Comparison of ENCODE assay signal across 18 cellular contexts in the genomic region with DNA sequence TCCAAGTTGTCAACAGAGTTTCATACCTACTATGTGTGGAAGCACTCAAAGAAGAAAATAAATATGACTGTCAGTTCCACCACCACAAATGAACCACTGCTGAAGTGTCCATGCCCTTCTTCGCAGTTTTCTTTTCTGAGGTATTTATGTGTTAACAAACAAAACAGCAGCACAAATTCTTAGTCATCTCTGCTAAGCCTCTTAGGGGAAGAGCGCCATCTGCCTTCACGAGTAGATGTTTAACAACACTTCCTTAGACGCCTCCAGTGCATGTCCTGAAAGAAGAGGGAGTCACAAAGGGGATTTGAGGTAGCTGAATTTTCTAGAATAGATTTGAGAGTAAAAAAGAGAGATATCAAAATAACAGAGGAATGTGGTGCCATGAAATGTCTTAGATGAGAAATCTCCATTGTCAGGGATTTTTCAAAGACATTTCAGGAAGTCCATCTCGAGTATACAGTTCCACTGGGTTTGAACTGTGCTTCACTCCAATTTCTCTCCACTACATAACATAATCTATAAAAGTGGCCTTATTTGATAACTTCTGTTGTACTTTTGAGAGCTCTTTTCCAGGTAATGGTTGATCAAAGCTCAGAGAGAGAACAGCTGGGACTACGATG.
DNase-seq lines count a peak whose midpoint lies in the region; ATAC-seq and TF ChIP-seq lines count a peak whose summit lies in the region.
"Had no signal": no experiment of that assay in that cellular context is flagged by ENCODE, and none has a peak within 500 bp of the region (broad histone marks: within the 10 kb centered on the region; RNA-seq: fewer than 3 reads in every experiment).

No MANE protein-coding gene starts in this region.

- 80 to 86% methylated on average over 6 of the region's 6 CpGs for WGBS in heart right ventricle, 2 donors

- intact Hi-C loops in PC-3 (cut with micrococcal nuclease): no loop called here
- intact Hi-C loops in A673 (cut with micrococcal nuclease; ENCODE audit: unreplicated experiment): no loop called here
- intact Hi-C loops in heart right ventricle (cut with DNase I): no loop called here

- POLR2A ChIA-PET in PC-3 (lab: Charles Lee; ENCODE audit: unreplicated experiment): no interaction called here
- POLR2A ChIA-PET in A673 (lab: Charles Lee; ENCODE audit: low non-redundant PET): no interaction called here

- no peak; the same call in 1 of the 2 replicates for ATAC-seq in PC-3
- no peak for ATAC-seq in heart right ventricle
- no peak for ATAC-seq in HG03439 (IDR thresholded peaks at IDR 0.05; ENCODE audit: unreplicated experiment)
- ATAC-seq: K562, pancreas, Right ventricle myocardium inferior had no signal

- H3K36me3 ChIP-seq in PC-3 (ENCODE audit: low read depth, low read length) (no peaks in the 10 kb centered on the region), A673 (ENCODE audit: insufficient read depth, low read length, poor library complexity, severe bottlenecking) (no peaks in the 10 kb centered on the region), heart right ventricle (no peaks in the 10 kb centered on the region)
- H3K36me3 ChIP-seq: pancreas had no signal

- no peak overlapping the region for H3K4me3 ChIP-seq in PC-3 (ENCODE audit: low read length)
- no peak overlapping the region for H3K4me3 ChIP-seq in A673 (ENCODE audit: low read depth, low read length, poor library complexity, severe bottlenecking)
- no peak overlapping the region for H3K4me3 ChIP-seq in heart right ventricle
- H3K4me3 ChIP-seq: K562, pancreas had no signal

- H3F3A ChIP-seq in PC-3 (ENCODE audit: low read length, unreplicated experiment): no peaks in the 10 kb centered on the region

- DNase-seq in H4 (ENCODE audit: low spot score) (peak; percentile 73), PC-3 (peak; percentile 32), iPS DF 4.7 (ENCODE audit: extremely low read depth, low spot score) (peak; percentile 51), A673 (ENCODE audit: low spot score) (no peak), heart right ventricle (no peak), DMS114 treated with DMSO at 0.1 percent for 48 hours (lab: John Stamatoyannopoulos, UW; ENCODE audit: unreplicated experiment) (no peak)
- DNase-seq: activated CD4-positive, CD25-positive, alpha-beta regulatory T cell; activated T-cell treated with anti-CD3 and anti-CD28 coated beads, Interleukin-2, amount 50 U/mL, for 24 hours; amygdala; effector memory CD4-positive, alpha-beta T cell; GF-D8; glutamatergic neuron; NCI-H2029 treated with DMSO at 0.1 percent for 48 hours; pancreas had no signal

- H2AFZ ChIP-seq in PC-3 (ENCODE audit: low read length): no peak overlapping the region

- no TSS peak for BruUV-seq in PC-3 (replicated peaks; lab: Mats Ljungman, UMichigan)
- no TSS peak for BruUV-seq in A673 (replicated peaks; lab: Mats Ljungman, UMichigan)

- H4K20me1 ChIP-seq in PC-3 (ENCODE audit: low read length): no peaks in the 10 kb centered on the region

- H3K4me2 ChIP-seq in PC-3 (ENCODE audit: low read length): no peak overlapping the region

- no peaks in the 10 kb centered on the region for H3K79me2 ChIP-seq in PC-3 (ENCODE audit: low read length)

- H3K9ac ChIP-seq in PC-3 (ENCODE audit: low read length): no peak overlapping the region

- TF ChIP-seq CTCF in 22Rv1 (IDR thresholded peaks at IDR 0.05) (peak; percentile 82), PC-3 (conservative IDR thresholded peaks at IDR 0.05; ENCODE audit: low read depth, low read length) (peak; percentile 47; the same call in 1 of the 2 replicates), A673 (conservative IDR thresholded peaks at IDR 0.05; ENCODE audit: low read depth, low read length) (no peak), heart right ventricle (IDR thresholded peaks at IDR 0.05) (no peak)

- H3K27me3 ChIP-seq in PC-3 (ENCODE audit: low read length) (no peaks in the 10 kb centered on the region), A673 (replicated peaks; ENCODE audit: insufficient read depth, low read depth, low read length, poor library complexity) (no peaks in the 10 kb centered on the region), heart right ventricle (peaks cover 0 to 10% (median 0%) of the 10 kb centered on the region in 7 donors)
- H3K27me3 ChIP-seq: pancreas had no signal

- H3K27ac ChIP-seq in 22Rv1: no peak overlapping the region
- no peak overlapping the region for H3K27ac ChIP-seq in PC-3 (ENCODE audit: low read length)
- H3K27ac ChIP-seq in A673 (ENCODE audit: low read depth, low read length, poor library complexity, severe bottlenecking): no peak overlapping the region
- no peak overlapping the region for H3K27ac ChIP-seq in heart right ventricle
- H3K27ac ChIP-seq: pancreas had no signal

- H3K4me1 ChIP-seq in PC-3 (ENCODE audit: insufficient read depth, low read length) (no peaks in the 10 kb centered on the region), A673 (ENCODE audit: insufficient read depth, low read length, poor library complexity, severe bottlenecking) (no peaks in the 10 kb centered on the region), heart right ventricle (peaks cover 0 to 3% (median 0%) of the 10 kb centered on the region in 9 donors)
- H3K4me1 ChIP-seq: pancreas had no signal

- CTCF ChIA-PET in PC-3 (lab: Charles Lee) (no interaction called here), A673 (lab: Charles Lee) (no interaction called here)

- no peaks in the 10 kb centered on the region for H3K9me2 ChIP-seq in PC-3 (replicated peaks; ENCODE audit: low read length)

- H3K9me3 ChIP-seq in PC-3 (ENCODE audit: low read length) (0 out of 2 replicates have a peak, but pooled peaks cover 6% of the 10 kb centered on the region), A673 (ENCODE audit: low read depth, low read length, poor library complexity, severe bottlenecking) (peaks cover 35% of the 10 kb centered on the region), heart right ventricle (peaks cover 0 to 11% (median 0%) of the 10 kb centered on the region in 11 donors)
- H3K9me3 ChIP-seq: pancreas had no signal

Comparison
In these comparisons a context has a peak if more than half of its experiments do, and no peak if none do; other contexts are left out.
1. CTCF ChIP-seq: peak in 22Rv1 (single experiment) and PC-3 (single experiment); none in A673 (single experiment) and heart right ventricle (0 of 9).
2. DNase-seq: peak in H4 (single experiment), PC-3 (single experiment) and iPS DF 4.7 (single experiment); none in A673 (single experiment), heart right ventricle (0 of 2) and DMS114 treated with DMSO at 0.1 percent for 48 hours (single experiment).